ENCODE assay signal across 1 cellular context in the genomic region with DNA sequence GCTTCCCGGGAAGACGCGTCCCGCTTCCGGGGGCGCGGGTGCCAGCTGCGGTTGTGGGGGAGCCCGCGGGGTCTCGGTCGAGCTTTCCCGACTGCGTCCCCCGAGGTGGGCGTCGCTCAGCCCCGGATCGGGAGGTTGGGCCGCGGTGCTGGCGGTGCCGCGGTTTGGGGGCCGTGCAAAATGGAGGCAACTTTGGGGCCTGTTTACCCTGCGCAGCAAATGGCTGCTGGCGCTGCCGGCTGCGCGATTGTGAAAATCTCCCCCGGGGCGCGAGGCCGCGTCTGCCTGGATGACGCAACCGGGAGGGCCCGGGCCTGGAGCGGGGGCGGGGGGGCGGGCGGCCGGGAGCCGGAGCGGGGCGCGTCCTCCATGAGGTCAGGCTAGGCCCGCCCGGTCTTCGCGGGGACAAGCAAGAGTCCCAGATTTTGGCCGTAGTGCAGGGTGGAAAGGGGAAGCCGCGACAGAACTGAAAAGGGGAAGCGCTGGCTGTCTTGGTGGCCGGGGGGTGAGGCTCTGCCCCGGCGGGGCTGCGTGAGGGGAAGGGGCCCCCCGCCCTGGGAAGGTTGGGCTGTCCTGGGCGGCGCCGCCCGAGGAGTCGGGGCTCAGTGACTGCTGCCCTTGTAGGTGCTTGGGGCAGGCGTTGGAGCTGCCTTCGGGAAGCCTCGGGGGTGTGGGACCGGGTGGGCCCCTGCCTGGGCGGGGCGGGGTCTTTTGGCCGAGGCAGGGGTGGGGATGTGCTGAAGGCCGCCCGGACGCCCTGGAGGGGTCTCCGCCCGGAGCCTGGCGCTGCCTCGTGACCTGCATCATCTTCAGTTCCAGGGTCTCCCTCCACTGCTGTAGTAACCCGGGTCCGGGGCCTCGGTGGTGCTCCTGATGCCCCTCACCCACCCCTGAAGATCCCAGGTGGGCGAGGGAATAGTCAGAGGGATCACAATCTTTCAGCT.
A peak's percentile ranks its signal among the peaks of the same experiment; 100 is the strongest.
TF ChIP-seq lines count a peak whose summit lies in the region.

No MANE protein-coding gene starts in this region.

TF ChIP-seq in SK-N-SH, 30 proteins besides CTCF, POLR2A, EP300 and RAD21:
- TF ChIP-seq MXI1 (IDR thresholded peaks at IDR 0.05; ENCODE audit: low read depth, low read length) = peak; percentile 26; the same call in 1 of the 2 replicates
- TF ChIP-seq GATA2 (CRISPR knock-in tag; IDR thresholded peaks at IDR 0.05) = no peak
- TF ChIP-seq, protein P1, sequence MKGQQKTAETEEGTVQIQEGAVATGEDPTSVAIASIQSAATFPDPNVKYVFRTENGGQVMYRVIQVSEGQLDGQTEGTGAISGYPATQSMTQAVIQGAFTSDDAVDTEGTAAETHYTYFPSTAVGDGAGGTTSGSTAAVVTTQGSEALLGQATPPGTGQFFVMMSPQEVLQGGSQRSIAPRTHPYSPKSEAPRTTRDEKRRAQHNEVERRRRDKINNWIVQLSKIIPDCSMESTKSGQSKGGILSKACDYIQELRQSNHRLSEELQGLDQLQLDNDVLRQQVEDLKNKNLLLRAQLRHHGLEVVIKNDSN (IDR thresholded peaks at IDR 0.05; ENCODE audit: borderline replicate concordance, low read depth) = no peak
- no peak for TF ChIP-seq RXRA (IDR thresholded peaks at IDR 0.05; ENCODE audit: borderline replicate concordance, low read depth)
- 0 out of 2 replicates have a peak, but pooled peaks have one; percentile 23 for TF ChIP-seq NRF1 (IDR thresholded peaks at IDR 0.05; ENCODE audit: low read depth, low read length)
- no peak for TF ChIP-seq GABPA (IDR thresholded peaks at IDR 0.05; ENCODE audit: low read depth)
- no peak for TF ChIP-seq FOXJ3 (CRISPR knock-in tag; IDR thresholded peaks at IDR 0.05)
- TF ChIP-seq, protein P2, sequence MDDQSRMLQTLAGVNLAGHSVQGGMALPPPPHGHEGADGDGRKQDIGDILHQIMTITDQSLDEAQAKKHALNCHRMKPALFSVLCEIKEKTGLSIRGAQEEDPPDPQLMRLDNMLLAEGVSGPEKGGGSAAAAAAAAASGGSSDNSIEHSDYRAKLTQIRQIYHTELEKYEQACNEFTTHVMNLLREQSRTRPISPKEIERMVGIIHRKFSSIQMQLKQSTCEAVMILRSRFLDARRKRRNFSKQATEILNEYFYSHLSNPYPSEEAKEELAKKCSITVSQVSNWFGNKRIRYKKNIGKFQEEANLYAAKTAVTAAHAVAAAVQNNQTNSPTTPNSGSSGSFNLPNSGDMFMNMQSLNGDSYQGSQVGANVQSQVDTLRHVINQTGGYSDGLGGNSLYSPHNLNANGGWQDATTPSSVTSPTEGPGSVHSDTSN (IDR thresholded peaks at IDR 0.05) = 0 out of 2 replicates have a peak, but pooled peaks have one; percentile 6
- TF ChIP-seq RFX5 (IDR thresholded peaks at IDR 0.05; ENCODE audit: low read length) = no peak
- no peak for TF ChIP-seq NFIC (IDR thresholded peaks at IDR 0.05; ENCODE audit: borderline replicate concordance)
- no peak for TF ChIP-seq RCOR1 (IDR thresholded peaks at IDR 0.05; ENCODE audit: low read length)
- no peak for TF ChIP-seq SIN3A (IDR thresholded peaks at IDR 0.05; ENCODE audit: borderline replicate concordance, low read depth, low read length)
- 0 out of 2 replicates have a peak, but pooled peaks have one; percentile 35 for TF ChIP-seq POLR2AphosphoS5 (IDR thresholded peaks at IDR 0.05; ENCODE audit: low read depth, low read length)
- TF ChIP-seq, protein P3, sequence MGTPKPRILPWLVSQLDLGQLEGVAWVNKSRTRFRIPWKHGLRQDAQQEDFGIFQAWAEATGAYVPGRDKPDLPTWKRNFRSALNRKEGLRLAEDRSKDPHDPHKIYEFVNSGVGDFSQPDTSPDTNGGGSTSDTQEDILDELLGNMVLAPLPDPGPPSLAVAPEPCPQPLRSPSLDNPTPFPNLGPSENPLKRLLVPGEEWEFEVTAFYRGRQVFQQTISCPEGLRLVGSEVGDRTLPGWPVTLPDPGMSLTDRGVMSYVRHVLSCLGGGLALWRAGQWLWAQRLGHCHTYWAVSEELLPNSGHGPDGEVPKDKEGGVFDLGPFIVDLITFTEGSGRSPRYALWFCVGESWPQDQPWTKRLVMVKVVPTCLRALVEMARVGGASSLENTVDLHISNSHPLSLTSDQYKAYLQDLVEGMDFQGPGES (IDR thresholded peaks at IDR 0.05; ENCODE audit: low read depth, low read length) = no peak
- TF ChIP-seq MEF2A (IDR thresholded peaks at IDR 0.05; ENCODE audit: borderline replicate concordance, low read depth) = no peak
- no peak for TF ChIP-seq CHD2 (IDR thresholded peaks at IDR 0.05; ENCODE audit: low read length, partially characterized antibody)
- no peak for TF ChIP-seq FOXM1 (IDR thresholded peaks at IDR 0.05; ENCODE audit: low read depth)
- TF ChIP-seq, protein P4, sequence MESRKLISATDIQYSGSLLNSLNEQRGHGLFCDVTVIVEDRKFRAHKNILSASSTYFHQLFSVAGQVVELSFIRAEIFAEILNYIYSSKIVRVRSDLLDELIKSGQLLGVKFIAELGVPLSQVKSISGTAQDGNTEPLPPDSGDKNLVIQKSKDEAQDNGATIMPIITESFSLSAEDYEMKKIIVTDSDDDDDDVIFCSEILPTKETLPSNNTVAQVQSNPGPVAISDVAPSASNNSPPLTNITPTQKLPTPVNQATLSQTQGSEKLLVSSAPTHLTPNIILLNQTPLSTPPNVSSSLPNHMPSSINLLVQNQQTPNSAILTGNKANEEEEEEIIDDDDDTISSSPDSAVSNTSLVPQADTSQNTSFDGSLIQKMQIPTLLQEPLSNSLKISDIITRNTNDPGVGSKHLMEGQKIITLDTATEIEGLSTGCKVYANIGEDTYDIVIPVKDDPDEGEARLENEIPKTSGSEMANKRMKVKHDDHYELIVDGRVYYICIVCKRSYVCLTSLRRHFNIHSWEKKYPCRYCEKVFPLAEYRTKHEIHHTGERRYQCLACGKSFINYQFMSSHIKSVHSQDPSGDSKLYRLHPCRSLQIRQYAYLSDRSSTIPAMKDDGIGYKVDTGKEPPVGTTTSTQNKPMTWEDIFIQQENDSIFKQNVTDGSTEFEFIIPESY (IDR thresholded peaks at IDR 0.05; ENCODE audit: borderline replicate concordance, low read depth) = no peak
- TF ChIP-seq EZH2phosphoT487 (IDR thresholded peaks at IDR 0.05; ENCODE audit: borderline replicate concordance, low read depth) = no peak
- no peak for TF ChIP-seq TEAD4 (IDR thresholded peaks at IDR 0.05; ENCODE audit: borderline replicate concordance, insufficient read depth)
- TF ChIP-seq TAF1 (IDR thresholded peaks at IDR 0.05; ENCODE audit: borderline replicate concordance, low read depth, low read length) = peak; percentile 51; the same call in 1 of the 2 replicates
- TF ChIP-seq, protein P5, sequence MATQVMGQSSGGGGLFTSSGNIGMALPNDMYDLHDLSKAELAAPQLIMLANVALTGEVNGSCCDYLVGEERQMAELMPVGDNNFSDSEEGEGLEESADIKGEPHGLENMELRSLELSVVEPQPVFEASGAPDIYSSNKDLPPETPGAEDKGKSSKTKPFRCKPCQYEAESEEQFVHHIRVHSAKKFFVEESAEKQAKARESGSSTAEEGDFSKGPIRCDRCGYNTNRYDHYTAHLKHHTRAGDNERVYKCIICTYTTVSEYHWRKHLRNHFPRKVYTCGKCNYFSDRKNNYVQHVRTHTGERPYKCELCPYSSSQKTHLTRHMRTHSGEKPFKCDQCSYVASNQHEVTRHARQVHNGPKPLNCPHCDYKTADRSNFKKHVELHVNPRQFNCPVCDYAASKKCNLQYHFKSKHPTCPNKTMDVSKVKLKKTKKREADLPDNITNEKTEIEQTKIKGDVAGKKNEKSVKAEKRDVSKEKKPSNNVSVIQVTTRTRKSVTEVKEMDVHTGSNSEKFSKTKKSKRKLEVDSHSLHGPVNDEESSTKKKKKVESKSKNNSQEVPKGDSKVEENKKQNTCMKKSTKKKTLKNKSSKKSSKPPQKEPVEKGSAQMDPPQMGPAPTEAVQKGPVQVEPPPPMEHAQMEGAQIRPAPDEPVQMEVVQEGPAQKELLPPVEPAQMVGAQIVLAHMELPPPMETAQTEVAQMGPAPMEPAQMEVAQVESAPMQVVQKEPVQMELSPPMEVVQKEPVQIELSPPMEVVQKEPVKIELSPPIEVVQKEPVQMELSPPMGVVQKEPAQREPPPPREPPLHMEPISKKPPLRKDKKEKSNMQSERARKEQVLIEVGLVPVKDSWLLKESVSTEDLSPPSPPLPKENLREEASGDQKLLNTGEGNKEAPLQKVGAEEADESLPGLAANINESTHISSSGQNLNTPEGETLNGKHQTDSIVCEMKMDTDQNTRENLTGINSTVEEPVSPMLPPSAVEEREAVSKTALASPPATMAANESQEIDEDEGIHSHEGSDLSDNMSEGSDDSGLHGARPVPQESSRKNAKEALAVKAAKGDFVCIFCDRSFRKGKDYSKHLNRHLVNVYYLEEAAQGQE (IDR thresholded peaks at IDR 0.05; ENCODE audit: low read depth, low read length) = no peak
- no peak for TF ChIP-seq ELF1 (IDR thresholded peaks at IDR 0.05)
- no peak for TF ChIP-seq SMC3 (IDR thresholded peaks at IDR 0.05; ENCODE audit: low read depth, low read length)
- TF ChIP-seq, protein P6, sequence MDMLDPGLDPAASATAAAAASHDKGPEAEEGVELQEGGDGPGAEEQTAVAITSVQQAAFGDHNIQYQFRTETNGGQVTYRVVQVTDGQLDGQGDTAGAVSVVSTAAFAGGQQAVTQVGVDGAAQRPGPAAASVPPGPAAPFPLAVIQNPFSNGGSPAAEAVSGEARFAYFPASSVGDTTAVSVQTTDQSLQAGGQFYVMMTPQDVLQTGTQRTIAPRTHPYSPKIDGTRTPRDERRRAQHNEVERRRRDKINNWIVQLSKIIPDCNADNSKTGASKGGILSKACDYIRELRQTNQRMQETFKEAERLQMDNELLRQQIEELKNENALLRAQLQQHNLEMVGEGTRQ (IDR thresholded peaks at IDR 0.05; ENCODE audit: borderline replicate concordance, low read depth, low read length) = no peak
- TF ChIP-seq JUND (IDR thresholded peaks at IDR 0.05) = no peak
- no peak; the same call in 1 of the 2 replicates for TF ChIP-seq TCF12 (IDR thresholded peaks at IDR 0.05)
- TF ChIP-seq, protein P7, sequence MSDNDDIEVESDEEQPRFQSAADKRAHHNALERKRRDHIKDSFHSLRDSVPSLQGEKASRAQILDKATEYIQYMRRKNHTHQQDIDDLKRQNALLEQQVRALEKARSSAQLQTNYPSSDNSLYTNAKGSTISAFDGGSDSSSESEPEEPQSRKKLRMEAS (IDR thresholded peaks at IDR 0.05; ENCODE audit: low read depth) = no peak
- no peak for TF ChIP-seq FOSL2 (IDR thresholded peaks at IDR 0.05; ENCODE audit: borderline replicate concordance, low read depth)
- TF ChIP-seq YY1 (IDR thresholded peaks at IDR 0.05; ENCODE audit: low read depth) = peak; percentile 72
